In the genomic region with DNA sequence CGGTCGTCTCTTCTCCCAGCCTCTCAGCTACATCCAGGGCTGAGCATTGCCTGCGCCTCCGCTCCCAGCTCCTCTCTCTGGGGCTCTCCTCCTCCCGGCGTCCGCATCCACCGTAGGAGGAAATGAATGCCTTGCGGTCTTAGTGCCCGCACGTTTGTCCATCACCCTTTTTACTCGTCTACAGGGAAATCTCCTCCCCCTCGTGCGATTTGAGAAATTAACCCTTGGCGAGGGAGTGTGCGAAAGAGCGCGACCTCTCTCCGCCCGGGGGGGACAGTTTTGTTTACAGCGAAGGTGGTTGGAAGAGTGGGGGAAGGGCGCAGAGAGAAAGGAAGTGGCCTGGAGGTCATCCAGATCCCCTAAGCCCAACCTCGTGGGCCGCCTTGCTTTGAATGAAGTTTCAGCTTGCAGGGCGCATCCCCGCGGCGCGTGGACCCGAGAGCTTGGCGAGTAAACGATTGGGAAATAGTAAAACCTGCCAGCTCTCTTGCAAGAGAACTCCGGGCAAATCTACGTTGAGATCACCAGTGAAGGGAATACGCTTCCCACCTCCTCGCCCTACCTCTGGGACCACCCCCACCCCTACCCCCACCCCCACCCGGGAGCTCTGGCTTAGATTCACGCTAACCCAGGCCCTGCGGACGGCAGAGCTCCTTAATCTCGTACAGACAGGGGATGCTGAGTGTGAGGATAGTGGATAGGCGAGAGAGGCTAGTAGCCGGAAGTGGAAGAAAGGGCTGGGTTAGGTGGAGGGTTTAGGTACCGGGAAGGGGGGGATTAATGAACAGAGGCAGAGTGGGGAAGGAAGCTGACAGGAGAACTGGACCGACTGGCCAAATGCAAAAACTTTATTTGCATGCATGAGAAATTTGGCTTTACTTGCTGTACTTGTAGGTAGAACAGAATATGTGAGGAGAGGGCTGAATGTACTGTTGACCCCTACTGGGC, we compare ENCODE assay signal across 1 cellular context.
TF ChIP-seq lines count a peak whose summit lies in the region.

A gene with protein sequence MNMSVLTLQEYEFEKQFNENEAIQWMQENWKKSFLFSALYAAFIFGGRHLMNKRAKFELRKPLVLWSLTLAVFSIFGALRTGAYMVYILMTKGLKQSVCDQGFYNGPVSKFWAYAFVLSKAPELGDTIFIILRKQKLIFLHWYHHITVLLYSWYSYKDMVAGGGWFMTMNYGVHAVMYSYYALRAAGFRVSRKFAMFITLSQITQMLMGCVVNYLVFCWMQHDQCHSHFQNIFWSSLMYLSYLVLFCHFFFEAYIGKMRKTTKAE (minus strand): TSS at position 144 of the 948 bp plus-strand sequence. CDS start 280 bp downstream, outside the sequence.

TF ChIP-seq in HepG2, 621 proteins besides CTCF, POLR2A, EP300 and RAD21 (continued from another document and continues in another):
- TF ChIP-seq, protein P1, sequence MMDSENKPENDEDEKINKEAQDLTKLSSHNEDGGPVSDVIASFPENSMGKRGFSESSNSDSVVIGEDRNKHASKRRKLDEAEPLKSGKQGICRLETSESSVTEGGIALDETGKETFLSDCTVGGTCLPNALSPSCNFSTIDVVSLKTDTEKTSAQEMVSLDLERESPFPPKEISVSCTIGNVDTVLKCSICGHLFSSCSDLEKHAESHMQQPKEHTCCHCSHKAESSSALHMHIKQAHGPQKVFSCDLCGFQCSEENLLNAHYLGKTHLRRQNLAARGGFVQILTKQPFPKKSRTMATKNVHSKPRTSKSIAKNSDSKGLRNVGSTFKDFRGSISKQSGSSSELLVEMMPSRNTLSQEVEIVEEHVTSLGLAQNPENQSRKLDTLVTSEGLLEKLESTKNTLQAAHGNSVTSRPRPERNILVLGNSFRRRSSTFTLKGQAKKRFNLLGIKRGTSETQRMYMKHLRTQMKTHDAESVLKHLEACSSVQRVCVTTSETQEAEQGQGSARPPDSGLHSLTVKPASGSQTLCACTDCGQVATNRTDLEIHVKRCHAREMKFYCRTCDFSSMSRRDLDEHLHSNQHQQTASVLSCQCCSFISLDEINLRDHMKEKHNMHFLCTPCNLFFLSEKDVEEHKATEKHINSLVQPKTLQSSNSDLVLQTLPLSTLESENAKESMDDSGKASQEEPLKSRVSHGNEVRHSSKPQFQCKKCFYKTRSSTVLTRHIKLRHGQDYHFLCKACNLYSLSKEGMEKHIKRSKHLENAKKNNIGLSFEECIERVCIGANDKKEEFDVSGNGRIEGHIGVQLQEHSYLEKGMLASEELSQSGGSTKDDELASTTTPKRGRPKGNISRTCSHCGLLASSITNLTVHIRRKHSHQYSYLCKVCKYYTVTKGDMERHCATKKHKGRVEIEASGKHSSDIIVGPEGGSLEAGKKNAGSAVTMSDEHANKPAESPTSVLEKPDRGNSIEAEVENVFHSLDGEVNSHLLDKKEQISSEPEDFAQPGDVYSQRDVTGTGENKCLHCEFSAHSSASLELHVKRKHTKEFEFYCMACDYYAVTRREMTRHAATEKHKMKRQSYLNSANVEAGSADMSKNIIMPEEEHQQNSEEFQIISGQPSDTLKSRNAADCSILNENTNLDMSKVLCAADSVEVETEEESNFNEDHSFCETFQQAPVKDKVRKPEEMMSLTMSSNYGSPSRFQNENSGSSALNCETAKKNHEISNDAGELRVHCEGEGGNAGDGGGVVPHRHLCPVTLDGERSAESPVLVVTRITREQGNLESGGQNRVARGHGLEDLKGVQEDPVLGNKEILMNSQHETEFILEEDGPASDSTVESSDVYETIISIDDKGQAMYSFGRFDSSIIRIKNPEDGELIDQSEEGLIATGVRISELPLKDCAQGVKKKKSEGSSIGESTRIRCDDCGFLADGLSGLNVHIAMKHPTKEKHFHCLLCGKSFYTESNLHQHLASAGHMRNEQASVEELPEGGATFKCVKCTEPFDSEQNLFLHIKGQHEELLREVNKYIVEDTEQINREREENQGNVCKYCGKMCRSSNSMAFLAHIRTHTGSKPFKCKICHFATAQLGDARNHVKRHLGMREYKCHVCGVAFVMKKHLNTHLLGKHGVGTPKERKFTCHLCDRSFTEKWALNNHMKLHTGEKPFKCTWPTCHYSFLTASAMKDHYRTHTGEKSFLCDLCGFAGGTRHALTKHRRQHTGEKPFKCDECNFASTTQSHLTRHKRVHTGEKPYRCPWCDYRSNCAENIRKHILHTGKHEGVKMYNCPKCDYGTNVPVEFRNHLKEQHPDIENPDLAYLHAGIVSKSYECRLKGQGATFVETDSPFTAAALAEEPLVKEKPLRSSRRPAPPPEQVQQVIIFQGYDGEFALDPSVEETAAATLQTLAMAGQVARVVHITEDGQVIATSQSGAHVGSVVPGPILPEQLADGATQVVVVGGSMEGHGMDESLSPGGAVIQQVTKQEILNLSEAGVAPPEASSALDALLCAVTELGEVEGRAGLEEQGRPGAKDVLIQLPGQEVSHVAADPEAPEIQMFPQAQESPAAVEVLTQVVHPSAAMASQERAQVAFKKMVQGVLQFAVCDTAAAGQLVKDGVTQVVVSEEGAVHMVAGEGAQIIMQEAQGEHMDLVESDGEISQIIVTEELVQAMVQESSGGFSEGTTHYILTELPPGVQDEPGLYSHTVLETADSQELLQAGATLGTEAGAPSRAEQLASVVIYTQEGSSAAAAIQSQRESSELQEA (CRISPR knock-in tag; IDR thresholded peaks at IDR 0.05; ENCODE audit: not compliant biosample characterization) = no peak
- TF ChIP-seq TBX3 (IDR thresholded peaks at IDR 0.05; ENCODE audit: borderline replicate concordance) = peak; percentile 52; the same call in 1 of the 2 replicates
- peak; percentile 58; the same call in 1 of the 2 replicates for TF ChIP-seq MIXL1 (CRISPR knock-in tag; IDR thresholded peaks at IDR 0.05)
- peak; percentile 68 for TF ChIP-seq HOXA3 (CRISPR knock-in tag; IDR thresholded peaks at IDR 0.05)
- no peak for TF ChIP-seq NBN (conservative IDR thresholded peaks at IDR 0.05)
- no peak for TF ChIP-seq JUND (CRISPR knock-in tag; IDR thresholded peaks at IDR 0.05)
- TF ChIP-seq, protein P2, sequence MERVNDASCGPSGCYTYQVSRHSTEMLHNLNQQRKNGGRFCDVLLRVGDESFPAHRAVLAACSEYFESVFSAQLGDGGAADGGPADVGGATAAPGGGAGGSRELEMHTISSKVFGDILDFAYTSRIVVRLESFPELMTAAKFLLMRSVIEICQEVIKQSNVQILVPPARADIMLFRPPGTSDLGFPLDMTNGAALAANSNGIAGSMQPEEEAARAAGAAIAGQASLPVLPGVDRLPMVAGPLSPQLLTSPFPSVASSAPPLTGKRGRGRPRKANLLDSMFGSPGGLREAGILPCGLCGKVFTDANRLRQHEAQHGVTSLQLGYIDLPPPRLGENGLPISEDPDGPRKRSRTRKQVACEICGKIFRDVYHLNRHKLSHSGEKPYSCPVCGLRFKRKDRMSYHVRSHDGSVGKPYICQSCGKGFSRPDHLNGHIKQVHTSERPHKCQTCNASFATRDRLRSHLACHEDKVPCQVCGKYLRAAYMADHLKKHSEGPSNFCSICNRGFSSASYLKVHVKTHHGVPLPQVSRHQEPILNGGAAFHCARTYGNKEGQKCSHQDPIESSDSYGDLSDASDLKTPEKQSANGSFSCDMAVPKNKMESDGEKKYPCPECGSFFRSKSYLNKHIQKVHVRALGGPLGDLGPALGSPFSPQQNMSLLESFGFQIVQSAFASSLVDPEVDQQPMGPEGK (CRISPR knock-in tag; IDR thresholded peaks at IDR 0.05) = peak; percentile 95
- no peak for TF ChIP-seq JDP2 (CRISPR knock-in tag; IDR thresholded peaks at IDR 0.05; ENCODE audit: borderline replicate concordance)
- TF ChIP-seq ZNF20 (CRISPR knock-in tag; IDR thresholded peaks at IDR 0.05) = no peak
- TF ChIP-seq SP5 (CRISPR knock-in tag; IDR thresholded peaks at IDR 0.05; ENCODE audit: borderline replicate concordance, low read depth) = peak; percentile 87
- TF ChIP-seq DNMT3B (CRISPR knock-in tag; conservative IDR thresholded peaks at IDR 0.05) = no peak
- TF ChIP-seq, protein P3, sequence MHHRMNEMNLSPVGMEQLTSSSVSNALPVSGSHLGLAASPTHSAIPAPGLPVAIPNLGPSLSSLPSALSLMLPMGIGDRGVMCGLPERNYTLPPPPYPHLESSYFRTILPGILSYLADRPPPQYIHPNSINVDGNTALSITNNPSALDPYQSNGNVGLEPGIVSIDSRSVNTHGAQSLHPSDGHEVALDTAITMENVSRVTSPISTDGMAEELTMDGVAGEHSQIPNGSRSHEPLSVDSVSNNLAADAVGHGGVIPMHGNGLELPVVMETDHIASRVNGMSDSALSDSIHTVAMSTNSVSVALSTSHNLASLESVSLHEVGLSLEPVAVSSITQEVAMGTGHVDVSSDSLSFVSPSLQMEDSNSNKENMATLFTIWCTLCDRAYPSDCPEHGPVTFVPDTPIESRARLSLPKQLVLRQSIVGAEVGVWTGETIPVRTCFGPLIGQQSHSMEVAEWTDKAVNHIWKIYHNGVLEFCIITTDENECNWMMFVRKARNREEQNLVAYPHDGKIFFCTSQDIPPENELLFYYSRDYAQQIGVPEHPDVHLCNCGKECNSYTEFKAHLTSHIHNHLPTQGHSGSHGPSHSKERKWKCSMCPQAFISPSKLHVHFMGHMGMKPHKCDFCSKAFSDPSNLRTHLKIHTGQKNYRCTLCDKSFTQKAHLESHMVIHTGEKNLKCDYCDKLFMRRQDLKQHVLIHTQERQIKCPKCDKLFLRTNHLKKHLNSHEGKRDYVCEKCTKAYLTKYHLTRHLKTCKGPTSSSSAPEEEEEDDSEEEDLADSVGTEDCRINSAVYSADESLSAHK (CRISPR knock-in tag; IDR thresholded peaks at IDR 0.05; ENCODE audit: borderline replicate concordance) = no peak
- no peak for TF ChIP-seq NFATC3 (CRISPR knock-in tag; IDR thresholded peaks at IDR 0.05)
- TF ChIP-seq AGO1 (IDR thresholded peaks at IDR 0.05; ENCODE audit: low read depth, low read length, poor library complexity, severe bottlenecking) = no peak
- TF ChIP-seq ASH2L (IDR thresholded peaks at IDR 0.05; ENCODE audit: insufficient read length, low read depth, low read length) = peak; percentile 73
- TF ChIP-seq ZNF678 (CRISPR knock-in tag; IDR thresholded peaks at IDR 0.05) = no peak
- TF ChIP-seq, protein P4, sequence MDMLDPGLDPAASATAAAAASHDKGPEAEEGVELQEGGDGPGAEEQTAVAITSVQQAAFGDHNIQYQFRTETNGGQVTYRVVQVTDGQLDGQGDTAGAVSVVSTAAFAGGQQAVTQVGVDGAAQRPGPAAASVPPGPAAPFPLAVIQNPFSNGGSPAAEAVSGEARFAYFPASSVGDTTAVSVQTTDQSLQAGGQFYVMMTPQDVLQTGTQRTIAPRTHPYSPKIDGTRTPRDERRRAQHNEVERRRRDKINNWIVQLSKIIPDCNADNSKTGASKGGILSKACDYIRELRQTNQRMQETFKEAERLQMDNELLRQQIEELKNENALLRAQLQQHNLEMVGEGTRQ (IDR thresholded peaks at IDR 0.05; ENCODE audit: low read depth, low read length) = no peak
- TF ChIP-seq, protein P4 (CRISPR knock-in tag; IDR thresholded peaks at IDR 0.05; ENCODE audit: borderline replicate concordance) = no peak
- TF ChIP-seq ZNF432 (CRISPR knock-in tag; IDR thresholded peaks at IDR 0.05; ENCODE audit: borderline replicate concordance) = no peak
- TF ChIP-seq FOXA1 (IDR thresholded peaks at IDR 0.05) = no peak
- TF ChIP-seq FOXA1 (CRISPR knock-in tag; IDR thresholded peaks at IDR 0.05) = peak; percentile 59
- TF ChIP-seq, protein P5, sequence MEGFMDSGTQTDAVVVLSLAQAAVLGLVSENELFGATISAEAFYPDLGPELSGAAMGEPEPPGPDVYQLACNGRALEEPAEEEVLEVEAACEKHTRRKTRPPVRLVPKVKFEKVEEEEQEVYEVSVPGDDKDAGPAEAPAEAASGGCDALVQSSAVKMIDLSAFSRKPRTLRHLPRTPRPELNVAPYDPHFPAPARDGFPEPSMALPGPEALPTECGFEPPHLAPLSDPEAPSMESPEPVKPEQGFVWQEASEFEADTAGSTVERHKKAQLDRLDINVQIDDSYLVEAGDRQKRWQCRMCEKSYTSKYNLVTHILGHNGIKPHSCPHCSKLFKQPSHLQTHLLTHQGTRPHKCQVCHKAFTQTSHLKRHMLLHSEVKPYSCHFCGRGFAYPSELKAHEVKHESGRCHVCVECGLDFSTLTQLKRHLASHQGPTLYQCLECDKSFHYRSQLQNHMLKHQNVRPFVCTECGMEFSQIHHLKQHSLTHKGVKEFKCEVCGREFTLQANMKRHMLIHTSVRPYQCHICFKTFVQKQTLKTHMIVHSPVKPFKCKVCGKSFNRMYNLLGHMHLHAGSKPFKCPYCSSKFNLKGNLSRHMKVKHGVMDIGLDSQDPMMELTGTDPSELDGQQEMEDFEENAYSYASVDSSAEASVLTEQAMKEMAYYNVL (CRISPR knock-in tag; IDR thresholded peaks at IDR 0.05; ENCODE audit: borderline replicate concordance) = peak; percentile 93
- TF ChIP-seq POLR2AphosphoS5 (IDR thresholded peaks at IDR 0.05; ENCODE audit: low read depth, low read length) = peak; percentile 79
- 0 out of 2 replicates have a peak, but pooled peaks have one; percentile 24 for TF ChIP-seq MEIS2 (CRISPR knock-in tag; IDR thresholded peaks at IDR 0.05)
- TF ChIP-seq ZNF777 (CRISPR knock-in tag; IDR thresholded peaks at IDR 0.05) = no peak
- no peak for TF ChIP-seq ZNF383 (CRISPR knock-in tag; IDR thresholded peaks at IDR 0.05; ENCODE audit: borderline replicate concordance)
- TF ChIP-seq TOE1 (CRISPR knock-in tag; IDR thresholded peaks at IDR 0.05) = no peak
- TF ChIP-seq SRSF1 (optimal IDR thresholded peaks at IDR 0.05; ENCODE audit: low read depth, low read length) = no peak
- TF ChIP-seq, protein P6, sequence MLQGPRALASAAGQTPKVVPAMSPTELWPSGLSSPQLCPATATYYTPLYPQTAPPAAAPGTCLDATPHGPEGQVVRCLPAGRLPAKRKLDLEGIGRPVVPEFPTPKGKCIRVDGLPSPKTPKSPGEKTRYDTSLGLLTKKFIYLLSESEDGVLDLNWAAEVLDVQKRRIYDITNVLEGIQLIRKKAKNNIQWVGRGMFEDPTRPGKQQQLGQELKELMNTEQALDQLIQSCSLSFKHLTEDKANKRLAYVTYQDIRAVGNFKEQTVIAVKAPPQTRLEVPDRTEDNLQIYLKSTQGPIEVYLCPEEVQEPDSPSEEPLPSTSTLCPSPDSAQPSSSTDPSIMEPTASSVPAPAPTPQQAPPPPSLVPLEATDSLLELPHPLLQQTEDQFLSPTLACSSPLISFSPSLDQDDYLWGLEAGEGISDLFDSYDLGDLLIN (CRISPR knock-in tag; IDR thresholded peaks at IDR 0.05; ENCODE audit: borderline replicate concordance) = no peak
- no peak for TF ChIP-seq ZZZ3 (CRISPR knock-in tag; IDR thresholded peaks at IDR 0.05; ENCODE audit: borderline replicate concordance)
- TF ChIP-seq ZMYM4 (CRISPR knock-in tag; IDR thresholded peaks at IDR 0.05) = peak; percentile 86
- peak; percentile 72; the same call in 1 of the 2 replicates for TF ChIP-seq HIVEP1 (CRISPR knock-in tag; IDR thresholded peaks at IDR 0.05)
- TF ChIP-seq PLRG1 (conservative IDR thresholded peaks at IDR 0.05) = no peak
- TF ChIP-seq, protein P7, sequence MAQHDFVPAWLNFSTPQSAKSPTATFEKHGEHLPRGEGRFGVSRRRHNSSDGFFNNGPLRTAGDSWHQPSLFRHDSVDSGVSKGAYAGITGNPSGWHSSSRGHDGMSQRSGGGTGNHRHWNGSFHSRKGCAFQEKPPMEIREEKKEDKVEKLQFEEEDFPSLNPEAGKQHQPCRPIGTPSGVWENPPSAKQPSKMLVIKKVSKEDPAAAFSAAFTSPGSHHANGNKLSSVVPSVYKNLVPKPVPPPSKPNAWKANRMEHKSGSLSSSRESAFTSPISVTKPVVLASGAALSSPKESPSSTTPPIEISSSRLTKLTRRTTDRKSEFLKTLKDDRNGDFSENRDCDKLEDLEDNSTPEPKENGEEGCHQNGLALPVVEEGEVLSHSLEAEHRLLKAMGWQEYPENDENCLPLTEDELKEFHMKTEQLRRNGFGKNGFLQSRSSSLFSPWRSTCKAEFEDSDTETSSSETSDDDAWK (CRISPR knock-in tag; IDR thresholded peaks at IDR 0.05) = no peak
- 0 out of 2 replicates have a peak, but pooled peaks have one; percentile 32 for TF ChIP-seq ZSCAN20 (CRISPR knock-in tag; IDR thresholded peaks at IDR 0.05; ENCODE audit: borderline replicate concordance)
